In genomic region chr19:3518669-3519068, GRCh38 we compare ENCODE assay signal across 22 cellular contexts. TPM values are rescaled to one million over a fixed set of nuclear protein-coding genes. Genes with fewer than 3 reads are reported as not detected.
"Had no signal": no experiment of that assay in that cellular context is flagged by ENCODE, and none has a peak within 500 bp of the region (broad histone marks: within the 10 kb centered on the region; RNA-seq: fewer than 3 reads in every experiment).

No MANE protein-coding gene starts in this region.

- H3K9me3 Mint-ChIP-seq: activated CD4-positive, alpha-beta memory T cell treated with anti-CD3 and anti-CD28 coated beads for 36 hours; activated naive CD8-positive, alpha-beta T cell treated with anti-CD3 and anti-CD28 coated beads, Interleukin-2, amount 10 ng/mL, durations not matched to agents 7 days and 5 days; activated T-cell treated with anti-CD3 and anti-CD28 coated beads, Interleukin-2, amount 50 U/mL, for 72 hours; stimulated activated naive CD8-positive, alpha-beta T cell treated with anti-CD3 and anti-CD28 coated beads, Interleukin-15, amount 100 ng/mL, for 72 hours had no signal

- H3K36me3 ChIP-seq: breast epithelium had no signal

- H3K27ac ChIP-seq: breast epithelium, left ventricle myocardium inferior, testis had no signal

- H3K27ac Mint-ChIP-seq: activated CD4-positive, alpha-beta memory T cell treated with anti-CD3 and anti-CD28 coated beads for 36 hours; activated naive CD8-positive, alpha-beta T cell treated with anti-CD3 and anti-CD28 coated beads, Interleukin-2, amount 10 ng/mL, durations not matched to agents 7 days and 5 days; activated T-cell treated with anti-CD3 and anti-CD28 coated beads, Interleukin-2, amount 50 U/mL, for 72 hours had no signal

- ATAC-seq: activated T-cell treated with anti-CD3 and anti-CD28 coated beads, Interleukin-2, amount 50 U/mL, for 72 hours; esophagus mucosa; stimulated activated naive CD8-positive, alpha-beta T cell treated with anti-CD3 and anti-CD28 coated beads, Interleukin-15, amount 100 ng/mL, for 72 hours had no signal

- H3K27me3 Mint-ChIP-seq: activated CD4-positive, alpha-beta memory T cell treated with anti-CD3 and anti-CD28 coated beads for 36 hours; activated naive CD8-positive, alpha-beta T cell treated with anti-CD3 and anti-CD28 coated beads, Interleukin-2, amount 10 ng/mL, durations not matched to agents 7 days and 5 days; stimulated activated naive CD8-positive, alpha-beta T cell treated with anti-CD3 and anti-CD28 coated beads, Interleukin-15, amount 100 ng/mL, for 72 hours had no signal

- H3K9me3 ChIP-seq: breast epithelium, left ventricle myocardium inferior, testis had no signal

- DNase-seq: activated CD4-positive, alpha-beta memory T cell treated with anti-CD3 and anti-CD28 coated beads for 36 hours; activated CD4-positive, CD25-positive, alpha-beta regulatory T cell treated with anti-CD3 and anti-CD28 coated beads, Interleukin-2, amount 50 U/mL, for 72 hours; activated naive CD8-positive, alpha-beta T cell treated with anti-CD3 and anti-CD28 coated beads, Interleukin-2, amount 10 ng/mL, durations not matched to agents 7 days and 5 days; activated T-cell treated with anti-CD3 and anti-CD28 coated beads, Interleukin-2, amount 50 U/mL, for 72 hours; anterior cingulate cortex; hypothalamus; left ventricle myocardium inferior; stimulated activated CD4-positive, alpha-beta T cell treated with anti-CD3 and anti-CD28 coated beads, Interleukin-4, amount 100 ng/mL, for 1 hour; stimulated activated CD8-positive, alpha-beta memory T cell treated with anti-CD3 and anti-CD28 coated beads, Interleukin-4, amount 100 ng/mL, for 48 hours; stimulated activated naive CD8-positive, alpha-beta T cell treated with anti-CD3 and anti-CD28 coated beads, Interleukin-15, amount 100 ng/mL, for 72 hours; testis had no signal

- FAIRE-seq: endometrium had no signal

- H3K4me3 Mint-ChIP-seq: activated CD4-positive, alpha-beta memory T cell treated with anti-CD3 and anti-CD28 coated beads for 36 hours; activated naive CD8-positive, alpha-beta T cell treated with anti-CD3 and anti-CD28 coated beads, Interleukin-2, amount 10 ng/mL, durations not matched to agents 7 days and 5 days; activated T-cell treated with anti-CD3 and anti-CD28 coated beads, Interleukin-2, amount 50 U/mL, for 72 hours; stimulated activated naive CD8-positive, alpha-beta T cell treated with anti-CD3 and anti-CD28 coated beads, Interleukin-15, amount 100 ng/mL, for 72 hours had no signal

- H3K27me3 ChIP-seq: breast epithelium, testis had no signal

- H3K4me3 ChIP-seq: breast epithelium, left ventricle myocardium inferior, testis had no signal

RNA-seq across cellular contexts. Expression of gene TEKTIP1, which starts 20.3 kb away (rescaled TPM):
- total RNA-seq: dermis microvascular lymphatic vessel endothelial cell, glomerular endothelial cell, left ventricle myocardium inferior, urinary bladder had no signal
- polyA plus RNA-seq: neural cell had no signal

RNA-seq across cellular contexts. Expression of gene SMIM44, which starts 35.4 kb away (rescaled TPM):
- total RNA-seq: activated CD4-positive, alpha-beta memory T cell treated with anti-CD3 and anti-CD28 coated beads for 36 hours; activated naive CD8-positive, alpha-beta T cell treated with anti-CD3 and anti-CD28 coated beads, Interleukin-2, amount 10 ng/mL, durations not matched to agents 7 days and 5 days; activated T-cell treated with anti-CD3 and anti-CD28 coated beads, Interleukin-2, amount 50 U/mL, for 72 hours; breast epithelium; chondrocyte; dermis microvascular lymphatic vessel endothelial cell; esophagus mucosa; glomerular endothelial cell; left ventricle myocardium inferior; mesenteric fat pad; osteocyte; T-helper 2 cell treated with Interferon-gamma antibody and Interleukin-4, amounts not matched to agents 100 ng/mL and 5 ng/mL, for 36 hours; testis; urinary bladder had no signal
- polyA plus RNA-seq: neural cell, urinary bladder had no signal

RNA-seq across cellular contexts. Expression of gene SMIM24, which starts 38.3 kb away (rescaled TPM):
- total RNA-seq: activated CD4-positive, alpha-beta memory T cell treated with anti-CD3 and anti-CD28 coated beads for 36 hours; chondrocyte; dermis microvascular lymphatic vessel endothelial cell; esophagus mucosa; glomerular endothelial cell; left ventricle myocardium inferior; osteocyte; urinary bladder had no signal
- polyA plus RNA-seq: neural cell, urinary bladder had no signal
